In the genomic region with DNA sequence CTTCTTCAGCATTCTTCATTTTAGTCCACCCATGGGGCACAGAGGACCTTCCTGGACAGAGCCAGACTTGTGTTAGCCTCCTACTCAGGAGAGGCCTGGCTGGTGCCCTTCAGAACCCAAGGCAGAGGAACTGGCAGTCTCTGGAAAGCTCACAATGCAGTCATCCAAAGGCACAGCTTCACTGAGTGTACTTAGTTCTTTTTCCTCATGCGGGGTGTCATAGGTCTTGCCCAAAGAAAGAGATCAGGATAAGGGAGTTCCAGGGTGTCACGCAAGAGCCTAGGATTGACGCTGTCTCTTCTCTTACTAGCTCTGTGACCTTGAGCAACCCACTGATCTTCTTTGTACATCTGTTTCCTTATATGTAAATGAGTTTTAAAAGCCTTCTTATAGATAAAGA, we compare ENCODE assay signal across 9 cellular contexts. TPM values are rescaled to one million over a fixed set of nuclear protein-coding genes. Genes with fewer than 3 reads are reported as not detected.
DNase-seq lines count a peak whose midpoint lies in the region; ATAC-seq and TF ChIP-seq lines count a peak whose summit lies in the region.
"Had no signal": no experiment of that assay in that cellular context is flagged by ENCODE, and none has a peak within 500 bp of the region (broad histone marks: within the 10 kb centered on the region; RNA-seq: fewer than 3 reads in every experiment).

No MANE protein-coding gene starts in this region.

- TF ChIP-seq POLR2A in heart left ventricle (IDR thresholded peaks at IDR 0.05), result no peak

- H3K27ac ChIP-seq in heart left ventricle (peak overlapping the region in 11 of 12 donors; percentile 44 to 83 (median 65)), muscle layer of duodenum (ENCODE audit: low read length) (peak overlapping the region; percentile 65), aorta (ENCODE audit: low read depth in 1 of 2, low read length in 2 of 2) (peak overlapping the region; percentile 81 to 100)

- H3K9me3 ChIP-seq in heart left ventricle (peaks cover 0 to 9% (median 0%) of the 10 kb centered on the region in 12 donors), muscle layer of duodenum (ENCODE audit: control insufficient read depth in 1 of 2, low read length in 2 of 2) (no peaks in the 10 kb centered on the region), aorta (ENCODE audit: control insufficient read depth, low read length) (no peaks in the 10 kb centered on the region)

- H3K4me3 ChIP-seq in heart left ventricle (no peak overlapping the region), cardiac fibroblast (replicated peaks in 1 of 2; ENCODE audit: low read depth in 2 of 2, low read length in 2 of 2) (no peak overlapping the region), muscle layer of duodenum (ENCODE audit: low read depth in 1 of 2, low read length in 2 of 2) (peak overlapping the region in 1 of 2 donors; percentile 17), aorta (ENCODE audit: low read length in 2 of 2) (no peak overlapping the region)

- no peak for TF ChIP-seq CTCF in heart left ventricle (IDR thresholded peaks at IDR 0.05)
- no peak for TF ChIP-seq CTCF in cardiac fibroblast (IDR thresholded peaks at IDR 0.05; ENCODE audit: low read depth, low read length)

- ATAC-seq in heart left ventricle (peak in 2 of 4 donors; percentile 13 to 23), Right ventricle myocardium superior (ENCODE audit: poor library complexity) (no peak), aorta (ENCODE audit: low FRiP score) (no peak)
- ATAC-seq: CD8-positive, alpha-beta T cell had no signal

- H3K4me1 ChIP-seq in heart left ventricle, result peaks cover 0 to 41% (median 13%) of the 10 kb centered on the region in 12 donors
- peaks cover 3 to 22% of the 10 kb centered on the region in 2 donors for H3K4me1 ChIP-seq in muscle layer of duodenum (ENCODE audit: control insufficient read depth in 1 of 2, insufficient read depth in 2 of 2, low read length in 2 of 2)
- H3K4me1 ChIP-seq in aorta (ENCODE audit: control insufficient read depth in 1 of 2, insufficient read depth in 2 of 2, low read length in 2 of 2), result peaks cover 4 to 10% of the 10 kb centered on the region in 2 donors

- intact Hi-C loops in heart left ventricle (cut with DNase I) (loop anchor here in 1 of 10 donors (10.0 kb wide), 1 partner anchor 123 kb away; no protein-coding TSS in a partner anchor), Right ventricle myocardium superior (cut with DNase I) (no loop called here), aorta (cut with DNase I) (loop anchor here (5.0 kb wide), 1 partner anchor 59 kb away; a partner anchor contains a TSS)

- WGBS in heart left ventricle, 4 donors, result 63 to 74% (median 65%) methylated on average over 3 of the region's 3 CpGs
- WGBS in aorta, 2 donors, result 67 to 75% methylated on average over 3 of the region's 3 CpGs

- no peaks in the 10 kb centered on the region for H3K27me3 ChIP-seq in heart left ventricle
- no peaks in the 10 kb centered on the region for H3K27me3 ChIP-seq in muscle layer of duodenum (ENCODE audit: low read depth, low read length)
- H3K27me3 ChIP-seq in aorta (ENCODE audit: control insufficient read depth in 1 of 2, insufficient read depth in 2 of 2, low read length in 1 of 2), result no peaks in the 10 kb centered on the region

- H3K36me3 ChIP-seq in heart left ventricle (no peaks in the 10 kb centered on the region), muscle layer of duodenum (ENCODE audit: control insufficient read depth in 1 of 2, insufficient read depth in 2 of 2, low read length in 2 of 2) (no peaks in the 10 kb centered on the region), aorta (ENCODE audit: control insufficient read depth in 1 of 2, insufficient read depth in 2 of 2, low read length in 1 of 2) (no peaks in the 10 kb centered on the region)

- no peak for DNase-seq in heart left ventricle
- no peak for DNase-seq in Right ventricle myocardium superior
- peak; percentile 85 to 89 for DNase-seq in cardiac fibroblast (ENCODE audit: low read depth in 2 of 2)
- no peak for DNase-seq in aorta
- DNase-seq in NCI-H1092 treated with DMSO at 0.1 percent for 48 hours (lab: John Stamatoyannopoulos, UW), result no peak
- DNase-seq in cerebellar cortex (ENCODE audit: low spot score), result no peak
- DNase-seq in COLO668 (lab: John Stamatoyannopoulos, UW; ENCODE audit: unreplicated experiment), result no peak
- DNase-seq: CD8-positive, alpha-beta T cell had no signal

RNA-seq across cellular contexts. Expression of a gene that starts 58.7 kb away (rescaled TPM):
- 10 to 100 TPM in 1 of 9 donors, 1 to 10 TPM in 3, under 1 TPM in 5; 0.26 to 23.9 (median 0.81) TPM for total RNA-seq in heart left ventricle
- polyA plus RNA-seq in heart left ventricle, result under 1 TPM; 0.38 to 0.94 TPM
- 0.91 TPM for total RNA-seq in Right ventricle myocardium superior
- total RNA-seq in aorta, result 10 to 100 TPM; 28.2 to 45.3 TPM
- polyA plus RNA-seq in aorta, result 10 to 100 TPM; 15.8 to 31.7 TPM

Comparison
In these comparisons a context has a peak if more than half of its experiments do, and no peak if none do; other contexts are left out.
1. DNase-seq: peak in cardiac fibroblast (2 of 2); none in heart left ventricle (0 of 5), Right ventricle myocardium superior (single experiment), aorta (0 of 2), NCI-H1092 treated with DMSO at 0.1 percent for 48 hours (single experiment), cerebellar cortex (single experiment) and COLO668 (single experiment).
2. Peak in every context shown above with its lines, with median percentiles within 50 percentile points of each other: H3K27ac ChIP-seq.